10 cellular contexts compared by ENCODE assay signal in the genomic region with DNA sequence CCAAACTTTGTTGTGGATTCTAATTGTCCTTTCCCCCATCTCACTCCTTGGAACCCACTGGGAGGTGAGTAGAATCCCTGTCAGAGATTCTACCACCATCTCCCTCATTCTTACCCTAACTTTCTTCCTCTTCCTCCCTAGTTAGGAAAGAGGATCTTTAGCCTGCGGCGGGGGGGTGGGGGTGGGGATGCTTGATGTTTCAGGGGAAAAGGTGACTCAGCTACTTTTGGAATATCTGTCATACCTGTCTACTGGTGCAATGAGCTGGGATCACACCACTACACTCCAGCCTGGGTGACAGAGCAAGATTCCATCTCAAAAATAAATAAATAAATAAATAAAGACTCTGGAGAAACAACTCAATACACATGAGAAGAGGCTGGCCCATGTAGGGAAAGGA. TPM values are rescaled to one million over a fixed set of nuclear protein-coding genes. Genes with fewer than 3 reads are reported as not detected.
"Had no signal": no experiment of that assay in that cellular context is flagged by ENCODE, and none has a peak within 500 bp of the region (broad histone marks: within the 10 kb centered on the region; RNA-seq: fewer than 3 reads in every experiment).

No MANE protein-coding gene starts in this region.

- H3K27ac ChIP-seq: HL-60 had no signal

- DNase-seq: H9, HCEC 1CT, KG1 had no signal

- FAIRE-seq: H1, H54, HepG2 had no signal

- H2AFZ ChIP-seq: GM23338 had no signal

- H3K36me3 Mint-ChIP-seq: IgD-negative memory B cell had no signal

- H3K4me3 Mint-ChIP-seq: GM23338, H9, IgD-negative memory B cell had no signal

- H3K4me1 Mint-ChIP-seq: GM23338, H9, IgD-negative memory B cell had no signal

- H3K27me3 Mint-ChIP-seq: IgD-negative memory B cell had no signal

- H3K4me3 ChIP-seq: GM23338 had no signal

- H3K4me2 ChIP-seq: GM23338 had no signal

- ATAC-seq: GM23338, HepG2 had no signal

- H3K27ac Mint-ChIP-seq: GM23338, H9, IgD-negative memory B cell had no signal

RNA-seq across cellular contexts. Expression of a gene that starts 6.4 kb away (rescaled TPM):
- total RNA-seq: GM23338, H1, H9, HepG2, HT1080 had no signal
- polyA plus RNA-seq: GM23338, H1, HepG2, IgD-negative memory B cell had no signal
